Comparison of ENCODE assay signal across 18 cellular contexts in genomic region chr9:92735907-92736600, GRCh38. TPM values are rescaled to one million over a fixed set of nuclear protein-coding genes. Genes with fewer than 3 reads are reported as not detected.
A peak's percentile ranks its signal among the peaks of the same experiment; 100 is the strongest.
DNase-seq lines count a peak whose midpoint lies in the region; ATAC-seq and TF ChIP-seq lines count a peak whose summit lies in the region.
"Had no signal": no experiment of that assay in that cellular context is flagged by ENCODE, and none has a peak within 500 bp of the region (broad histone marks: within the 10 kb centered on the region; RNA-seq: fewer than 3 reads in every experiment).

No MANE protein-coding gene starts in this region.

- TF ChIP-seq CTCF in SK-N-SH (IDR thresholded peaks at IDR 0.05) (no peak), uterus (IDR thresholded peaks at IDR 0.05) (no peak)

- no peak overlapping the region for H2AFZ ChIP-seq in SK-N-SH (ENCODE audit: low read depth)

- ATAC-seq in stimulated activated naive CD8-positive, alpha-beta T cell treated with anti-CD3 and anti-CD28 coated beads, Interleukin-15, Interleukin-2, amounts not matched to agents 100 U/mL and 50 U/mL, for 24 hours = no peak
- ATAC-seq in HG02970 (IDR thresholded peaks at IDR 0.05; ENCODE audit: low FRiP score, unreplicated experiment) = no peak
- ATAC-seq: activated T-cell treated with anti-CD3 and anti-CD28 coated beads, Interleukin-2, amount 50 U/mL, for 4 hours; Right ventricle myocardium inferior; T-cell had no signal

- H3F3A ChIP-seq in SK-N-SH (replicated peaks; ENCODE audit: insufficient read depth) = peaks cover 3% of the 10 kb centered on the region

- H3K27ac ChIP-seq in SK-N-SH (ENCODE audit: low read depth in 2 of 2, low read length in 1 of 2) (peak overlapping the region in 1 of 2 experiments; percentile 40; a peak in 1 of 4 replicates), uterus (no peak overlapping the region)
- H3K27ac ChIP-seq: testis had no signal

- TF ChIP-seq EP300 in SK-N-SH (IDR thresholded peaks at IDR 0.05; ENCODE audit: borderline replicate concordance in 1 of 2, low read depth in 1 of 2, low read length in 1 of 2) = peak in 1 of 2 experiments; percentile 74; a peak in 2 of 4 replicates

- intact Hi-C loops in uterus (cut with DNase I; ENCODE audit: low total_unique reads) = no loop called here

- H3K9me3 Mint-ChIP-seq in stimulated activated naive CD8-positive, alpha-beta T cell treated with anti-CD3 and anti-CD28 coated beads, Interleukin-15, Interleukin-2, amounts not matched to agents 100 ng/mL and 50 ng/mL, for 24 hours = no peaks in the 10 kb centered on the region
- H3K9me3 Mint-ChIP-seq: activated naive CD4-positive, alpha-beta T cell treated with anti-CD3 and anti-CD28 coated beads, Interleukin-2, amount 50 U/mL, for 24 hours; activated T-cell treated with anti-CD3 and anti-CD28 coated beads, Interleukin-2, amount 50 U/mL, for 4 hours; T-cell had no signal

- H3K36me3 ChIP-seq in SK-N-SH (replicated peaks in 1 of 2; ENCODE audit: control insufficient read depth in 1 of 2, insufficient read depth in 2 of 2, low read length in 1 of 2) (peaks cover 0 to 4% of the 10 kb centered on the region in 2 experiments), uterus (no peaks in the 10 kb centered on the region)
- H3K36me3 ChIP-seq: heart right ventricle had no signal

- POLR2A ChIA-PET in SK-N-SH (lab: Yijun Ruan, JAX) = no interaction called here

- no peak overlapping the region; the same call in 1 of the 2 replicates for H3K4me2 ChIP-seq in SK-N-SH

- H3K9me2 ChIP-seq in SK-N-SH = no peaks in the 10 kb centered on the region

- no peak overlapping the region for H3K4me3 Mint-ChIP-seq in stimulated activated naive CD8-positive, alpha-beta T cell treated with anti-CD3 and anti-CD28 coated beads, Interleukin-15, Interleukin-2, amounts not matched to agents 100 ng/mL and 50 ng/mL, for 24 hours
- H3K4me3 Mint-ChIP-seq: activated naive CD4-positive, alpha-beta T cell treated with anti-CD3 and anti-CD28 coated beads, Interleukin-2, amount 50 U/mL, for 24 hours; activated T-cell treated with anti-CD3 and anti-CD28 coated beads, Interleukin-2, amount 50 U/mL, for 4 hours; nephron progenitor cell; T-cell had no signal

- no peaks in the 10 kb centered on the region for H3K27me3 Mint-ChIP-seq in stimulated activated naive CD8-positive, alpha-beta T cell treated with anti-CD3 and anti-CD28 coated beads, Interleukin-15, Interleukin-2, amounts not matched to agents 100 ng/mL and 50 ng/mL, for 24 hours
- H3K27me3 Mint-ChIP-seq: activated naive CD4-positive, alpha-beta T cell treated with anti-CD3 and anti-CD28 coated beads, Interleukin-2, amount 50 U/mL, for 24 hours; T-cell had no signal

- peaks cover 11 to 62% of the 10 kb centered on the region in 2 experiments; a peak in 3 of 4 replicates for H3K4me1 ChIP-seq in SK-N-SH (ENCODE audit: control insufficient read depth in 1 of 2, insufficient read depth in 2 of 2, low read depth in 1 of 2, low read length in 1 of 2)
- peaks cover 0 to 4% of the 10 kb centered on the region in 2 donors for H3K4me1 ChIP-seq in uterus

- H3K9me3 ChIP-seq in SK-N-SH (no peaks in the 10 kb centered on the region), uterus (no peaks in the 10 kb centered on the region)
- H3K9me3 ChIP-seq: heart right ventricle, testis had no signal

- H3K4me3 ChIP-seq in SK-N-SH (ENCODE audit: low read depth in 2 of 2, low read length in 1 of 2) = no peak overlapping the region
- no peak overlapping the region for H3K4me3 ChIP-seq in uterus
- H3K4me3 ChIP-seq: heart right ventricle, testis had no signal

- TF ChIP-seq POLR2A in uterus (IDR thresholded peaks at IDR 0.05) = no peak

- H3K4me1 Mint-ChIP-seq in stimulated activated naive CD8-positive, alpha-beta T cell treated with anti-CD3 and anti-CD28 coated beads, Interleukin-15, Interleukin-2, amounts not matched to agents 100 ng/mL and 50 ng/mL, for 24 hours (ENCODE audit: low read depth) = peaks cover 68% of the 10 kb centered on the region

- no peak for DNase-seq in stimulated activated naive CD8-positive, alpha-beta T cell treated with anti-CD3 and anti-CD28 coated beads, Interleukin-15, Interleukin-2, amounts not matched to agents 100 U/mL and 50 U/mL, for 24 hours
- DNase-seq in SK-N-SH = peak; percentile 40
- peak; percentile 16 for DNase-seq in kidney tubule cell (ENCODE audit: low spot score)
- no peak for DNase-seq in uterus
- DNase-seq in occipital lobe (lab: John Stamatoyannopoulos, UW) = no peak
- no peak for DNase-seq in middle frontal gyrus (ENCODE audit: extremely low spot score, low spot score)
- DNase-seq: activated CD4-positive, alpha-beta T cell treated with anti-CD3 and anti-CD28 coated beads, Interleukin-2, amount 50 U/mL, for 4 hours; activated T-cell treated with anti-CD3 and anti-CD28 coated beads, Interleukin-2, amount 50 U/mL, for 4 hours; DND-41; heart right ventricle; NCI-H524; nephron progenitor cell; T-cell had no signal

- H3K27ac Mint-ChIP-seq in stimulated activated naive CD8-positive, alpha-beta T cell treated with anti-CD3 and anti-CD28 coated beads, Interleukin-15, Interleukin-2, amounts not matched to agents 100 ng/mL and 50 ng/mL, for 24 hours = peak overlapping the region; percentile 31
- H3K27ac Mint-ChIP-seq: T-cell had no signal

- CTCF ChIA-PET in SK-N-SH (lab: Yijun Ruan, JAX) = interaction anchor here (1.0 to 1.9 kb wide), 4 partner anchors 17 to 55 kb away, joined by 4 to 8 read pairs (median 5); no protein-coding TSS in a partner anchor

- no peak overlapping the region for H3K9ac ChIP-seq in SK-N-SH

- H4K20me1 ChIP-seq in SK-N-SH (ENCODE audit: insufficient read depth) = peaks cover 86% of the 10 kb centered on the region

- no peak for TF ChIP-seq RAD21 in SK-N-SH (IDR thresholded peaks at IDR 0.05; ENCODE audit: low read length)

- no peaks in the 10 kb centered on the region for H3K27me3 ChIP-seq in SK-N-SH (ENCODE audit: insufficient read depth)
- H3K27me3 ChIP-seq in uterus = no peaks in the 10 kb centered on the region
- H3K27me3 ChIP-seq: heart right ventricle, testis had no signal

- H3K79me2 ChIP-seq in SK-N-SH (ENCODE audit: insufficient read depth) = peaks cover 99% of the 10 kb centered on the region

- 44% methylated on average over 4 of the region's 4 CpGs for WGBS in SK-N-SH (ENCODE audit: low lambda C conversion rate)

- no peaks in the 10 kb centered on the region for H3K36me3 Mint-ChIP-seq in stimulated activated naive CD8-positive, alpha-beta T cell treated with anti-CD3 and anti-CD28 coated beads, Interleukin-15, Interleukin-2, amounts not matched to agents 100 ng/mL and 50 ng/mL, for 24 hours (ENCODE audit: low read depth)
- H3K36me3 Mint-ChIP-seq: activated naive CD4-positive, alpha-beta T cell treated with anti-CD3 and anti-CD28 coated beads, Interleukin-2, amount 50 U/mL, for 24 hours; T-cell had no signal

TF ChIP-seq in SK-N-SH, 30 proteins besides CTCF, POLR2A, EP300 and RAD21:
- TF ChIP-seq GATA2 (CRISPR knock-in tag; IDR thresholded peaks at IDR 0.05) (peak; percentile 75), RCOR1 (IDR thresholded peaks at IDR 0.05; ENCODE audit: low read length) (peak; percentile 67; the same call in 1 of the 2 replicates), PBX3 (IDR thresholded peaks at IDR 0.05) (peak; percentile 42), TCF12 (IDR thresholded peaks at IDR 0.05) (peak; percentile 69), USF1 (IDR thresholded peaks at IDR 0.05; ENCODE audit: borderline replicate concordance, low read depth) (no peak), EZH2phosphoT487 (IDR thresholded peaks at IDR 0.05; ENCODE audit: borderline replicate concordance, low read depth) (no peak), CHD2 (IDR thresholded peaks at IDR 0.05; ENCODE audit: low read length, partially characterized antibody) (peak; percentile 35), POLR2AphosphoS5 (IDR thresholded peaks at IDR 0.05; ENCODE audit: low read depth, low read length) (no peak), NFIC (IDR thresholded peaks at IDR 0.05; ENCODE audit: borderline replicate concordance) (0 out of 2 replicates have a peak, but pooled peaks have one; percentile 33), MXI1 (IDR thresholded peaks at IDR 0.05; ENCODE audit: low read depth, low read length) (no peak)

RNA-seq across cellular contexts. Expression of gene BICD2, which starts 28.6 kb away (rescaled TPM):
- polyA plus RNA-seq in SK-N-SH (2012; rRNA removed) = 18.7 and 19.6 TPM in 2 replicates
- 16.7 and 19.0 TPM in 2 replicates for polyA plus RNA-seq in SK-N-SH (2012; cell fraction: cytosol; rRNA removed)
- 20.2 and 21.5 TPM in 2 replicates for polyA plus RNA-seq in SK-N-SH (2012; cell fraction: nucleus; rRNA removed)
- total RNA-seq in uterus = 10 to 100 TPM in 3 of 4 donors, 1 to 10 TPM in 1; 5.6 to 45.1 (median 22.8) TPM
- 31.4 TPM for total RNA-seq in occipital lobe

Comparison
In these comparisons a context has a peak if more than half of its experiments do, and no peak if none do; other contexts are left out.
1. DNase-seq: peak in SK-N-SH (single experiment) and kidney tubule cell (single experiment); none in stimulated activated naive CD8-positive, alpha-beta T cell treated with anti-CD3 and anti-CD28 coated beads, Interleukin-15, Interleukin-2, amounts not matched to agents 100 U/mL and 50 U/mL, for 24 hours (single experiment), uterus (0 of 2), occipital lobe (single experiment) and middle frontal gyrus (single experiment).